ENCODE assay signal across 1 cellular context in genomic region chr6:30312266-30312665, GRCh38.
TF ChIP-seq lines count a peak whose summit lies in the region.

No MANE protein-coding gene starts in this region.

TF ChIP-seq in HepG2, 621 proteins besides CTCF, POLR2A, EP300 and RAD21:
- TF ChIP-seq ZNF552 (CRISPR knock-in tag; IDR thresholded peaks at IDR 0.05; ENCODE audit: borderline replicate concordance) (no peak), ATM (IDR thresholded peaks at IDR 0.05; ENCODE audit: borderline replicate concordance) (no peak), DMAP1 (CRISPR knock-in tag; IDR thresholded peaks at IDR 0.05) (no peak), ZNF326 (CRISPR knock-in tag; IDR thresholded peaks at IDR 0.05; ENCODE audit: borderline replicate concordance) (no peak), MAFF (IDR thresholded peaks at IDR 0.05; ENCODE audit: low read depth, low read length) (no peak), TMF1 (CRISPR knock-in tag; IDR thresholded peaks at IDR 0.05; ENCODE audit: low read depth) (no peak)
- TF ChIP-seq, protein P1, sequence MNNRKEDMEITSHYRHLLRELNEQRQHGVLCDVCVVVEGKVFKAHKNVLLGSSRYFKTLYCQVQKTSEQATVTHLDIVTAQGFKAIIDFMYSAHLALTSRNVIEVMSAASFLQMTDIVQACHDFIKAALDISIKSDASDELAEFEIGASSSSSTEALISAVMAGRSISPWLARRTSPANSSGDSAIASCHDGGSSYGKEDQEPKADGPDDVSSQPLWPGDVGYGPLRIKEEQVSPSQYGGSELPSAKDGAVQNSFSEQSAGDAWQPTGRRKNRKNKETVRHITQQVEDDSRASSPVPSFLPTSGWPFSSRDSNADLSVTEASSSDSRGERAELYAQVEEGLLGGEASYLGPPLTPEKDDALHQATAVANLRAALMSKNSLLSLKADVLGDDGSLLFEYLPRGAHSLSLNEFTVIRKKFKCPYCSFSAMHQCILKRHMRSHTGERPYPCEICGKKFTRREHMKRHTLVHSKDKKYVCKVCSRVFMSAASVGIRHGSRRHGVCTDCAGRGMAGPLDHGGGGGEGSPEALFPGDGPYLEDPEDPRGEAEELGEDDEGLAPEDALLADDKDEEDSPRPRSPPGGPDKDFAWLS (CRISPR knock-in tag; IDR thresholded peaks at IDR 0.05; ENCODE audit: borderline replicate concordance), result no peak
- TF ChIP-seq, protein P2, sequence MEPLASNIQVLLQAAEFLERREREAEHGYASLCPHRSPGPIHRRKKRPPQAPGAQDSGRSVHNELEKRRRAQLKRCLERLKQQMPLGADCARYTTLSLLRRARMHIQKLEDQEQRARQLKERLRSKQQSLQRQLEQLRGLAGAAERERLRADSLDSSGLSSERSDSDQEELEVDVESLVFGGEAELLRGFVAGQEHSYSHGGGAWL (CRISPR knock-in tag; IDR thresholded peaks at IDR 0.05), result no peak
- TF ChIP-seq, protein P3, sequence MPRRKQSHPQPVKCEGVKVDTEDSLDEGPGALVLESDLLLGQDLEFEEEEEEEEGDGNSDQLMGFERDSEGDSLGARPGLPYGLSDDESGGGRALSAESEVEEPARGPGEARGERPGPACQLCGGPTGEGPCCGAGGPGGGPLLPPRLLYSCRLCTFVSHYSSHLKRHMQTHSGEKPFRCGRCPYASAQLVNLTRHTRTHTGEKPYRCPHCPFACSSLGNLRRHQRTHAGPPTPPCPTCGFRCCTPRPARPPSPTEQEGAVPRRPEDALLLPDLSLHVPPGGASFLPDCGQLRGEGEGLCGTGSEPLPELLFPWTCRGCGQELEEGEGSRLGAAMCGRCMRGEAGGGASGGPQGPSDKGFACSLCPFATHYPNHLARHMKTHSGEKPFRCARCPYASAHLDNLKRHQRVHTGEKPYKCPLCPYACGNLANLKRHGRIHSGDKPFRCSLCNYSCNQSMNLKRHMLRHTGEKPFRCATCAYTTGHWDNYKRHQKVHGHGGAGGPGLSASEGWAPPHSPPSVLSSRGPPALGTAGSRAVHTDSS (CRISPR knock-in tag; conservative IDR thresholded peaks at IDR 0.05), result no peak
